ENCODE assay signal across 6 cellular contexts in the genomic region with DNA sequence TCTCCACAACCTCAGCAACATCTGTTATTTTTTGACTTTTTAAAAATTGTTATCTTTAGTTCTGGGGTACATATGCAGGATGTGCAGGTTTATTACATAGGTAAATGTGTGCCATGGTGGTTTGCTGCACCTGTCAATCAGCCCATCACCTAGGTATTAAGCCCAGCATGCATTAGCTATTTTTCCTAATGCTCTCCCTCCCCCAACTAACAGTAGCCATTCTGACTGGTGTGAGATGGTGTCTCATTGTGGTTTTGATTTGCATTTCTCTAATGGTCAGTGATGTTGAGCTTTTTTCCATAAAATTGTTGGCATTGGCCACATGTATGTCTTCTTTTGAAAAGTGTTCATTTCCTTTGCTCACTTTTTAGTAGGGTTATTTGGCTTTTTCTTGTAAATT. TPM values are rescaled to one million over a fixed set of nuclear protein-coding genes. Genes with fewer than 3 reads are reported as not detected.
"Had no signal": no experiment of that assay in that cellular context is flagged by ENCODE, and none has a peak within 500 bp of the region (broad histone marks: within the 10 kb centered on the region; RNA-seq: fewer than 3 reads in every experiment).

No MANE protein-coding gene starts in this region.

RNA-seq across cellular contexts. Expression of a gene that starts 29.2 kb away (rescaled TPM):
- total RNA-seq: GM23338, H1, H4, H7, H9, HFFc6 had no signal
- polyA plus RNA-seq: GM23338, H1 had no signal
